Comparison of ENCODE assay signal across 11 cellular contexts in genomic region chr4:165331823-165332222, GRCh38. TPM values are rescaled to one million over a fixed set of nuclear protein-coding genes. Genes with fewer than 3 reads are reported as not detected.
DNase-seq lines count a peak whose midpoint lies in the region; ATAC-seq and TF ChIP-seq lines count a peak whose summit lies in the region.
"Had no signal": no experiment of that assay in that cellular context is flagged by ENCODE, and none has a peak within 500 bp of the region (broad histone marks: within the 10 kb centered on the region; RNA-seq: fewer than 3 reads in every experiment).

No MANE protein-coding gene starts in this region.

- H3K79me2 ChIP-seq in DOHH2 (ENCODE audit: control insufficient read depth, low read length) = peaks cover 96% of the 10 kb centered on the region

- peak overlapping the region; percentile 77 for H3K4me2 ChIP-seq in DOHH2 (ENCODE audit: low read length)

- no peaks in the 10 kb centered on the region for H3K27me3 Mint-ChIP-seq in naive B cell

- peaks cover 60% of the 10 kb centered on the region for H3K4me1 ChIP-seq in DOHH2 (ENCODE audit: control insufficient read depth, low read length)

- TF ChIP-seq POLR2A in NB4 (IDR thresholded peaks at IDR 0.05; ENCODE audit: extremely low read depth, insufficient read length) (no peak), lower leg skin (IDR thresholded peaks at IDR 0.05) (no peak)

- peaks cover 5 to 16% of the 10 kb centered on the region in 2 donors for H3K36me3 Mint-ChIP-seq in naive B cell

- H3K9me2 ChIP-seq in DOHH2 (replicated peaks; ENCODE audit: control insufficient read depth, low read length) = no peaks in the 10 kb centered on the region

- no peak for DNase-seq in NB4 (ENCODE audit: low read depth)
- no peak for DNase-seq in choroid plexus epithelial cell (ENCODE audit: low read depth)
- no peak for DNase-seq in naive B cell
- no peak for DNase-seq in stimulated activated CD4-positive, alpha-beta T cell treated with anti-CD3 and anti-CD28 coated beads, Interleukin-12 subunit alpha, Interleukin-12 subunit beta, amount 100 ng/mL, for 4 hours
- no peak for DNase-seq in lower leg skin (ENCODE audit: low spot score in 2 of 2)
- no peak for DNase-seq in HPDE6-E6E7 (ENCODE audit: extremely low spot score)
- DNase-seq: activated gamma-delta T cell treated with Interleukin-2 at 50 U/mL for 16 hours, DMS79, esophagus squamous epithelium had no signal

- H3K9me3 ChIP-seq in DOHH2 (ENCODE audit: control insufficient read depth, insufficient read depth, low read length) = no peaks in the 10 kb centered on the region
- H3K9me3 ChIP-seq: esophagus squamous epithelium had no signal

- H3K4me3 ChIP-seq in DOHH2 (ENCODE audit: low read length) (peak overlapping the region; percentile 92), NB4 (ENCODE audit: low read depth, low read length) (peak overlapping the region; percentile 96), choroid plexus epithelial cell (ENCODE audit: low read depth, low read length) (peak overlapping the region; percentile 33), lower leg skin (ENCODE audit: low read depth, poor library complexity, severe bottlenecking) (no peak overlapping the region)

- peaks cover 27 to 32% (median 29%) of the 10 kb centered on the region in 3 donors for H3K4me1 Mint-ChIP-seq in naive B cell

- H3K9me3 Mint-ChIP-seq in naive B cell = no peaks in the 10 kb centered on the region

- no peaks in the 10 kb centered on the region for H3K27me3 ChIP-seq in DOHH2 (ENCODE audit: control insufficient read depth, low read length)
- H3K27me3 ChIP-seq: esophagus squamous epithelium had no signal

- H3K4me3 Mint-ChIP-seq in naive B cell = peak overlapping the region in 2 of 8 donors; percentile 38 to 41

- ATAC-seq in naive B cell (ENCODE audit: low read depth in 2 of 2) = no peak
- no peak for ATAC-seq in GM21723 (IDR thresholded peaks at IDR 0.05; ENCODE audit: unreplicated experiment)

- H4K20me1 ChIP-seq in DOHH2 (ENCODE audit: control insufficient read depth, insufficient read depth, low read depth, low read length) = peaks cover 77% of the 10 kb centered on the region

- 87 to 94% methylated on average over 10 of the region's 10 CpGs for WGBS in lower leg skin, 2 donors

- intact Hi-C loops in lower leg skin (cut with DNase I; ENCODE audit: low total_unique reads) = no loop called here

- peak overlapping the region in 4 of 6 donors; percentile 3 to 44 (median 14) for H3K27ac Mint-ChIP-seq in naive B cell

- peaks cover 12% of the 10 kb centered on the region for H3F3A ChIP-seq in DOHH2 (ENCODE audit: control insufficient read depth, insufficient read depth)

- TF ChIP-seq CTCF in DOHH2 (IDR thresholded peaks at IDR 0.05; ENCODE audit: low read depth, low read length, poor library complexity, severe bottlenecking) = no peak
- TF ChIP-seq CTCF in NB4 (IDR thresholded peaks at IDR 0.05; ENCODE audit: low read depth, low read length) = no peak
- TF ChIP-seq CTCF in choroid plexus epithelial cell (conservative IDR thresholded peaks at IDR 0.05; ENCODE audit: low read depth, low read length) = no peak
- TF ChIP-seq CTCF in lower leg skin (IDR thresholded peaks at IDR 0.05) = no peak

- no peak overlapping the region for H3K27ac ChIP-seq in DOHH2 (ENCODE audit: low read depth, low read length)
- H3K27ac ChIP-seq: esophagus squamous epithelium had no signal

- H3K36me3 ChIP-seq in DOHH2 (ENCODE audit: control insufficient read depth, low read length) = peaks cover 93% of the 10 kb centered on the region

RNA-seq across cellular contexts. Expression of gene MSMO1, which starts 4.4 kb away (rescaled TPM):
- 10 to 100 TPM; 14.3 to 32.7 (median 22.8) TPM for polyA plus RNA-seq in naive B cell (ENCODE audit: low read depth in 6 of 6)
- 100 to 1,000 TPM in 2 of 4 donors, 10 to 100 TPM in 2; 48.3 to 165 (median 104) TPM for total RNA-seq in lower leg skin

RNA-seq across cellular contexts. Expression of gene CPE, which starts 47.0 kb away (rescaled TPM):
- not detected for polyA plus RNA-seq in naive B cell (ENCODE audit: low read depth in 6 of 6)
- 10 to 100 TPM; 25.2 to 66.2 (median 41.9) TPM for total RNA-seq in lower leg skin
